8 cellular contexts compared by ENCODE assay signal in the genomic region with DNA sequence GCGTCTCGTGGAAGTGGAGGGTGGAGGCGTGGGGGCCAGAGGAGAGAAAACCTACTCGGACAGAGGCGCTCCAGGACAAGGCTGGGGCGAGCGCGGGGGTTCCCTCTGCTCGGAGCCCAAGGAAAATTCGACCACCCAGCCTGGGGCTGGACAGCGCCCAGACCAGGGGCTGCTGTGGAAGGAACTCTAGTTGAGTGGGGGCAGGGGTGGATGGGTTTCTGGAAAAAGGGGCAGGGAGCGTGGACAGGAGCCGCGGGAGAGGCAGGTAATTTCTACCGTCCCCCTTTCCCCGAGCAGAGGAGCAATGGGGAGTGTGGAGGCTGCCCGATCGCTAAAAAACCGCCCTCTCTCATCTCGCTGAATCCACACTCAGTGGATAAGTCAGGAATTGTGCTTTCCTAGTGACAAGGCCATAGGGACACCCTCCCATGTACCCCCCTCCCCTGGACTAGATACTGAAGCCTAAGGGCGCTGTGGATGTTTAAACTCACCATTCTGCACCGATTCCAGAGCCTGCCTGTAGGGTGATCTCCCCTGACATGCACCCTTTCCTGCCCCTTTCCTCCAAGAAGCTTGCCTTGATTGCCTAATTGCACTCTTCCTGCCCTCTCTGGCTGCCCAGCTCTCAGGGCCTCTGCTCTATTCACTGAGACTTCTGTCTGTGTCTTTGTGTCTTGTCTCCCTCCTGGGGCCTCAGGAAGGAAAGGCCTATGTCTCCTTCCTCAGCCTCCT.
DNase-seq lines count a peak whose midpoint lies in the region; ATAC-seq and TF ChIP-seq lines count a peak whose summit lies in the region.

No MANE protein-coding gene starts in this region.

- peak overlapping the region; percentile 55 for H3K4me3 ChIP-seq in GM23248
- peak overlapping the region; percentile 29 to 45 (median 38) for H3K4me3 ChIP-seq in esophagus muscularis mucosa
- H3K4me3 ChIP-seq in parathyroid adenoma (ENCODE audit: low read depth, low read length), result peak overlapping the region; percentile 46

- H3K27me3 ChIP-seq in GM23248 (replicated peaks; ENCODE audit: insufficient read depth) (peaks cover 5% of the 10 kb centered on the region; the same call in 1 of the 2 replicates), esophagus muscularis mucosa (peaks cover 0 to 77% (median 25%) of the 10 kb centered on the region in 4 donors), parathyroid adenoma (ENCODE audit: control insufficient read depth, insufficient read depth, low read length) (no peaks in the 10 kb centered on the region)

- peak; percentile 21 for ATAC-seq in SK-N-SH treated with all-trans-retinoic acid at 6 μM for 48 hours
- no peak for ATAC-seq in HG03196 (IDR thresholded peaks at IDR 0.05; ENCODE audit: unreplicated experiment)

- no peaks in the 10 kb centered on the region for H3F3A ChIP-seq in GM23248 (ENCODE audit: insufficient read depth)

- no peak for TF ChIP-seq POLR2A in esophagus muscularis mucosa (IDR thresholded peaks at IDR 0.05; ENCODE audit: low read depth)

- WGBS in GM23248 (ENCODE audit: low coverage in 1 of 2, low lambda C conversion rate in 2 of 2, missing lambda C conversion rate in 2 of 2), 2 experiments, result 7% methylated on average over 19 to 22 of the region's 22 CpGs
- WGBS in esophagus muscularis mucosa, result 23% methylated on average over 14 of the region's 22 CpGs

- intact Hi-C loops in esophagus muscularis mucosa (cut with DNase I), result no loop called here

- DNase-seq in GM23248 (peak; percentile 28), esophagus muscularis mucosa (ENCODE audit: extremely low spot score) (no peak), epidermal melanocyte (ENCODE audit: insufficient read length, low spot score) (no peak), putamen (ENCODE audit: low spot score) (no peak)
- DNase-seq in stimulated activated CD4-positive, alpha-beta T cell treated with anti-CD3 and anti-CD28 coated beads, Interleukin-15, amount 100 ng/mL, for 24 hours, result no peak

- no peaks in the 10 kb centered on the region for H3K4me1 ChIP-seq in GM23248 (ENCODE audit: insufficient read depth)
- H3K4me1 ChIP-seq in esophagus muscularis mucosa, result peaks cover 9 to 14% (median 13%) of the 10 kb centered on the region in 4 donors
- H3K4me1 ChIP-seq in parathyroid adenoma, result peaks cover 25% of the 10 kb centered on the region

- H3K27ac ChIP-seq in GM23248, result no peak overlapping the region
- H3K27ac ChIP-seq in esophagus muscularis mucosa (replicated peaks in 1 of 4), result no peak overlapping the region
- H3K27ac ChIP-seq in parathyroid adenoma, result peak overlapping the region; percentile 99

- TF ChIP-seq CTCF in esophagus muscularis mucosa (IDR thresholded peaks at IDR 0.05) (no peak), parathyroid adenoma (IDR thresholded peaks at IDR 0.05) (peak; percentile 15)

- no peak for TF ChIP-seq EP300 in esophagus muscularis mucosa (IDR thresholded peaks at IDR 0.05)

- no peaks in the 10 kb centered on the region for H3K79me2 ChIP-seq in GM23248 (ENCODE audit: insufficient read depth)
- peaks cover 6% of the 10 kb centered on the region for H3K79me2 ChIP-seq in parathyroid adenoma

- H3K9me3 ChIP-seq in GM23248 (ENCODE audit: low read depth) (no peaks in the 10 kb centered on the region), esophagus muscularis mucosa (no peaks in the 10 kb centered on the region), parathyroid adenoma (ENCODE audit: control insufficient read depth, low read length) (no peaks in the 10 kb centered on the region)

- H4K20me1 ChIP-seq in GM23248 (ENCODE audit: insufficient read depth), result no peaks in the 10 kb centered on the region

- no peaks in the 10 kb centered on the region for H3K9me2 ChIP-seq in GM23248 (ENCODE audit: insufficient read depth)

- H3K36me3 ChIP-seq in GM23248 (ENCODE audit: low read depth), result no peaks in the 10 kb centered on the region
- H3K36me3 ChIP-seq in esophagus muscularis mucosa, result no peaks in the 10 kb centered on the region
- no peaks in the 10 kb centered on the region for H3K36me3 ChIP-seq in parathyroid adenoma (ENCODE audit: control insufficient read depth, insufficient read depth, low read length)

- H3K4me2 ChIP-seq in GM23248 (ENCODE audit: unreplicated experiment) (peak overlapping the region; percentile 67), parathyroid adenoma (ENCODE audit: low read length) (peak overlapping the region; percentile 62)

- H2AFZ ChIP-seq in GM23248, result peak overlapping the region; percentile 42
- peak overlapping the region; percentile 80 for H2AFZ ChIP-seq in parathyroid adenoma

- no peak overlapping the region for H3K9ac ChIP-seq in GM23248
- H3K9ac ChIP-seq in parathyroid adenoma, result no peak overlapping the region

- in situ Hi-C loops in GM23248 (cut with MboI), result no loop called here

TF ChIP-seq in SK-N-SH treated with all-trans-retinoic acid at 6 μM for 48 hours, 23 proteins besides CTCF, POLR2A, EP300 and RAD21 (continues in another document):
- TF ChIP-seq, protein P1, sequence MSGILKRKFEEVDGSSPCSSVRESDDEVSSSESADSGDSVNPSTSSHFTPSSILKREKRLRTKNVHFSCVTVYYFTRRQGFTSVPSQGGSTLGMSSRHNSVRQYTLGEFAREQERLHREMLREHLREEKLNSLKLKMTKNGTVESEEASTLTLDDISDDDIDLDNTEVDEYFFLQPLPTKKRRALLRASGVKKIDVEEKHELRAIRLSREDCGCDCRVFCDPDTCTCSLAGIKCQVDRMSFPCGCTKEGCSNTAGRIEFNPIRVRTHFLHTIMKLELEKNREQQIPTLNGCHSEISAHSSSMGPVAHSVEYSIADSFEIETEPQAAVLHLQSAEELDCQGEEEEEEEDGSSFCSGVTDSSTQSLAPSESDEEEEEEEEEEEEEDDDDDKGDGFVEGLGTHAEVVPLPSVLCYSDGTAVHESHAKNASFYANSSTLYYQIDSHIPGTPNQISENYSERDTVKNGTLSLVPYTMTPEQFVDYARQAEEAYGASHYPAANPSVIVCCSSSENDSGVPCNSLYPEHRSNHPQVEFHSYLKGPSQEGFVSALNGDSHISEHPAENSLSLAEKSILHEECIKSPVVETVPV (CRISPR knock-in tag; IDR thresholded peaks at IDR 0.05), result no peak
- TF ChIP-seq SNAI2 (CRISPR knock-in tag; IDR thresholded peaks at IDR 0.05) (no peak), TCF4 (CRISPR knock-in tag; IDR thresholded peaks at IDR 0.05; ENCODE audit: borderline replicate concordance) (no peak), ISL1 (CRISPR knock-in tag; IDR thresholded peaks at IDR 0.05) (no peak), GLIS3 (CRISPR knock-in tag; IDR thresholded peaks at IDR 0.05) (no peak), OSR1 (CRISPR knock-in tag; IDR thresholded peaks at IDR 0.05) (no peak), CSDC2 (CRISPR knock-in tag; IDR thresholded peaks at IDR 0.05) (no peak), ZFP3 (CRISPR knock-in tag; IDR thresholded peaks at IDR 0.05) (no peak), ZFP30 (CRISPR knock-in tag; IDR thresholded peaks at IDR 0.05) (no peak), PPARA (CRISPR knock-in tag; IDR thresholded peaks at IDR 0.05; ENCODE audit: borderline replicate concordance) (no peak), ZNF565 (CRISPR knock-in tag; conservative IDR thresholded peaks at IDR 0.05; ENCODE audit: low read depth) (no peak), ZC3H10 (CRISPR knock-in tag; IDR thresholded peaks at IDR 0.05) (no peak), ARNTL (CRISPR knock-in tag; IDR thresholded peaks at IDR 0.05; ENCODE audit: borderline replicate concordance, low read depth) (no peak), TOX (CRISPR knock-in tag; IDR thresholded peaks at IDR 0.05; ENCODE audit: borderline replicate concordance) (no peak)
- TF ChIP-seq, protein P2, sequence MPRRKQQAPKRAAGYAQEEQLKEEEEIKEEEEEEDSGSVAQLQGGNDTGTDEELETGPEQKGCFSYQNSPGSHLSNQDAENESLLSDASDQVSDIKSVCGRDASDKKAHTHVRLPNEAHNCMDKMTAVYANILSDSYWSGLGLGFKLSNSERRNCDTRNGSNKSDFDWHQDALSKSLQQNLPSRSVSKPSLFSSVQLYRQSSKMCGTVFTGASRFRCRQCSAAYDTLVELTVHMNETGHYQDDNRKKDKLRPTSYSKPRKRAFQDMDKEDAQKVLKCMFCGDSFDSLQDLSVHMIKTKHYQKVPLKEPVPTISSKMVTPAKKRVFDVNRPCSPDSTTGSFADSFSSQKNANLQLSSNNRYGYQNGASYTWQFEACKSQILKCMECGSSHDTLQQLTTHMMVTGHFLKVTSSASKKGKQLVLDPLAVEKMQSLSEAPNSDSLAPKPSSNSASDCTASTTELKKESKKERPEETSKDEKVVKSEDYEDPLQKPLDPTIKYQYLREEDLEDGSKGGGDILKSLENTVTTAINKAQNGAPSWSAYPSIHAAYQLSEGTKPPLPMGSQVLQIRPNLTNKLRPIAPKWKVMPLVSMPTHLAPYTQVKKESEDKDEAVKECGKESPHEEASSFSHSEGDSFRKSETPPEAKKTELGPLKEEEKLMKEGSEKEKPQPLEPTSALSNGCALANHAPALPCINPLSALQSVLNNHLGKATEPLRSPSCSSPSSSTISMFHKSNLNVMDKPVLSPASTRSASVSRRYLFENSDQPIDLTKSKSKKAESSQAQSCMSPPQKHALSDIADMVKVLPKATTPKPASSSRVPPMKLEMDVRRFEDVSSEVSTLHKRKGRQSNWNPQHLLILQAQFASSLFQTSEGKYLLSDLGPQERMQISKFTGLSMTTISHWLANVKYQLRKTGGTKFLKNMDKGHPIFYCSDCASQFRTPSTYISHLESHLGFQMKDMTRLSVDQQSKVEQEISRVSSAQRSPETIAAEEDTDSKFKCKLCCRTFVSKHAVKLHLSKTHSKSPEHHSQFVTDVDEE (CRISPR knock-in tag; IDR thresholded peaks at IDR 0.05), result no peak
- TF ChIP-seq, protein P3, sequence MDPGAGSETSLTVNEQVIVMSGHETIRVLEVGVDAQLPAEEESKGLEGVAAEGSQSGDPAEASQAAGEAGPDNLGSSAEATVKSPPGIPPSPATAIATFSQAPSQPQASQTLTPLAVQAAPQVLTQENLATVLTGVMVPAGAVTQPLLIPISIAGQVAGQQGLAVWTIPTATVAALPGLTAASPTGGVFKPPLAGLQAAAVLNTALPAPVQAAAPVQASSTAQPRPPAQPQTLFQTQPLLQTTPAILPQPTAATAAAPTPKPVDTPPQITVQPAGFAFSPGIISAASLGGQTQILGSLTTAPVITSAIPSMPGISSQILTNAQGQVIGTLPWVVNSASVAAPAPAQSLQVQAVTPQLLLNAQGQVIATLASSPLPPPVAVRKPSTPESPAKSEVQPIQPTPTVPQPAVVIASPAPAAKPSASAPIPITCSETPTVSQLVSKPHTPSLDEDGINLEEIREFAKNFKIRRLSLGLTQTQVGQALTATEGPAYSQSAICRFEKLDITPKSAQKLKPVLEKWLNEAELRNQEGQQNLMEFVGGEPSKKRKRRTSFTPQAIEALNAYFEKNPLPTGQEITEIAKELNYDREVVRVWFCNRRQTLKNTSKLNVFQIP (CRISPR knock-in tag; IDR thresholded peaks at IDR 0.05; ENCODE audit: borderline replicate concordance, low read depth), result no peak
